ENCODE assay signal across 24 cellular contexts in genomic region chr3:4021162-4021561, GRCh38.
A peak's percentile ranks its signal among the peaks of the same experiment; 100 is the strongest.
DNase-seq lines count a peak whose midpoint lies in the region; ATAC-seq and TF ChIP-seq lines count a peak whose summit lies in the region.
"Had no signal": no experiment of that assay in that cellular context is flagged by ENCODE, and none has a peak within 500 bp of the region (broad histone marks: within the 10 kb centered on the region; RNA-seq: fewer than 3 reads in every experiment).

No MANE protein-coding gene starts in this region.

- ATAC-seq in HCT116 (no peak), GM18909 (IDR thresholded peaks at IDR 0.05; ENCODE audit: poor library complexity, unreplicated experiment) (no peak)
- ATAC-seq: activated T-cell treated with anti-CD3 and anti-CD28 coated beads, Interleukin-2, amount 50 U/mL, for 72 hours; stimulated activated naive B cell treated with anti-CD40 and anti-IgM and Interleukin-4, amounts not matched to agents 10 μg/mL and 1 μg/mL and 100 μg/mL, for 72 hours had no signal

- H3K4me3 ChIP-seq in HCT116 (replicated peaks in 1 of 2; ENCODE audit: low read depth in 1 of 2, low read length in 2 of 2) (no peak overlapping the region), hepatocyte (no peak overlapping the region)
- H3K4me3 ChIP-seq: MG63, vagina had no signal

- no peak for TF ChIP-seq RAD21 in HCT116 (IDR thresholded peaks at IDR 0.05; ENCODE audit: low read depth)

- in situ Hi-C loops in ACHN (cut with HindIII; ENCODE audit: low pct_ligation_motif_present, low pct_unique_long_range_greater_than_20kb, low sequenced_read_pairs), result no loop called here

- no peak overlapping the region for H3K9ac ChIP-seq in HCT116 (ENCODE audit: low read length)

- H3K9me2 ChIP-seq in HCT116 (ENCODE audit: insufficient read depth) (no peaks in the 10 kb centered on the region), hepatocyte (replicated peaks; ENCODE audit: insufficient read depth) (no peaks in the 10 kb centered on the region)

- BruUV-seq in HCT116 (replicated peaks; lab: Mats Ljungman, UMichigan), result no TSS peak

- H3K4me2 ChIP-seq in HCT116 (ENCODE audit: low read length), result no peak overlapping the region
- no peak overlapping the region for H3K4me2 ChIP-seq in hepatocyte

- H3K9me3 ChIP-seq in HCT116 (ENCODE audit: control insufficient read depth in 1 of 2, insufficient read depth in 1 of 2, low read depth in 1 of 2, low read length in 2 of 2), result no peaks in the 10 kb centered on the region
- no peaks in the 10 kb centered on the region for H3K9me3 ChIP-seq in hepatocyte (ENCODE audit: low read depth)
- H3K9me3 ChIP-seq: MG63, neutrophil, vagina had no signal

- POLR2A ChIA-PET in HCT116 (lab: Charles Lee), result no interaction called here

- RAD21 ChIA-PET in HCT116 (lab: Charles Lee; ENCODE audit: low non-redundant PET in 1 of 2, low total read pairs in 2 of 2, uncharacterized antibody in 2 of 2, unreplicated experiment in 2 of 2), result no interaction called here

- WGBS in hepatocyte (ENCODE audit: low lambda C conversion rate, missing lambda C conversion rate), result 14% methylated on average over 1 of the region's 1 CpG

- no peak overlapping the region for H3K27ac ChIP-seq in HCT116 (ENCODE audit: low read depth, low read length)
- H3K27ac ChIP-seq in hepatocyte, result no peak overlapping the region
- H3K27ac ChIP-seq in caudate nucleus (ENCODE audit: low read depth, low read length), result no peak overlapping the region
- H3K27ac ChIP-seq: C4-2B, neutrophil, vagina had no signal

- CTCF ChIA-PET in HCT116 (lab: Charles Lee), result no interaction called here

- no peaks in the 10 kb centered on the region for H3K36me3 ChIP-seq in HCT116 (ENCODE audit: control insufficient read depth in 1 of 2, insufficient read depth in 2 of 2, low read length in 2 of 2)
- H3K36me3 ChIP-seq in hepatocyte (replicated peaks; ENCODE audit: insufficient read depth, low read depth), result no peaks in the 10 kb centered on the region
- H3K36me3 ChIP-seq: MG63, neutrophil, vagina had no signal

- H4K20me1 ChIP-seq in HCT116 (ENCODE audit: insufficient read depth), result no peaks in the 10 kb centered on the region
- H4K20me1 ChIP-seq in hepatocyte (ENCODE audit: insufficient read depth, poor library complexity, severe bottlenecking), result no peaks in the 10 kb centered on the region

- DNase-seq in ACHN (peak; percentile 10), HCT116 (ENCODE audit: low read depth, low spot score) (no peak), RKO (ENCODE audit: low spot score) (peak; percentile 24), hepatocyte (ENCODE audit: low spot score) (peak; percentile 24), glomerular visceral epithelial cell (ENCODE audit: extremely low spot score) (no peak), amniotic stem cell (lab: John Stamatoyannopoulos, UW) (no peak), caudate nucleus (lab: John Stamatoyannopoulos, UW) (no peak)
- DNase-seq: activated CD4-positive, alpha-beta T cell treated with anti-CD3 and anti-CD28 coated beads for 48 hours; activated naive CD4-positive, alpha-beta T cell treated with anti-CD3 and anti-CD28 coated beads, Interleukin-2, amount 10 ng/mL, durations not matched to agents 7 days and 5 days; activated T-cell treated with anti-CD3 and anti-CD28 coated beads, Interleukin-2, amount 50 U/mL, for 72 hours; aorta; HFFc6; hippocampal formation; mammary epithelial cell; MG63; NCI-H1694; NCI-H2171 treated with DMSO at 0.1 percent for 48 hours; NCI-H526 treated with DMSO at 0.1 percent for 48 hours; stimulated activated CD4-positive, alpha-beta T cell treated with anti-CD3 and anti-CD28 coated beads, Interleukin-2, amount 100 ng/mL, for 48 hours; stimulated activated naive B cell treated with anti-CD40 and anti-IgM and Interleukin-4, amounts not matched to agents 10 μg/mL and 1 μg/mL and 100 μg/mL, for 72 hours had no signal

- H3K27me3 ChIP-seq in HCT116 (ENCODE audit: insufficient read depth, low read length) (no peaks in the 10 kb centered on the region), hepatocyte (no peaks in the 10 kb centered on the region)
- H3K27me3 ChIP-seq: MG63, neutrophil, vagina had no signal

- TF ChIP-seq POLR2A in HCT116 (IDR thresholded peaks at IDR 0.05; ENCODE audit: borderline replicate concordance, extremely low read depth, insufficient read depth, insufficient read length), result no peak

- H3K79me2 ChIP-seq in HCT116 (ENCODE audit: insufficient read depth, low read length), result no peaks in the 10 kb centered on the region
- H3K79me2 ChIP-seq in hepatocyte, result no peaks in the 10 kb centered on the region

- intact Hi-C loops in HCT116 (cut with micrococcal nuclease), result no loop called here

- TF ChIP-seq CTCF in HCT116 (IDR thresholded peaks at IDR 0.05 in 2 of 3, conservative IDR thresholded peaks at IDR 0.05 in 1 of 3; ENCODE audit: borderline replicate concordance in 1 of 3, insufficient read depth in 1 of 3, low read depth in 2 of 3, low read length in 2 of 3), result no peak
- no peak for TF ChIP-seq CTCF in hepatocyte (IDR thresholded peaks at IDR 0.05; ENCODE audit: poor library complexity)

- no peaks in the 10 kb centered on the region for H3K4me1 ChIP-seq in HCT116 (ENCODE audit: control insufficient read depth in 1 of 2, insufficient read depth in 2 of 2, low read length in 2 of 2)
- no peaks in the 10 kb centered on the region for H3K4me1 ChIP-seq in hepatocyte (ENCODE audit: insufficient read depth)
- H3K4me1 ChIP-seq: vagina had no signal

- no peak overlapping the region for H2AFZ ChIP-seq in HCT116 (ENCODE audit: low read depth, low read length, poor library complexity, severe bottlenecking)
- H2AFZ ChIP-seq in hepatocyte, result no peak overlapping the region

TF ChIP-seq in HCT116, 20 proteins besides CTCF, POLR2A, EP300 and RAD21:
- TF ChIP-seq ZFX (IDR thresholded peaks at IDR 0.05) (no peak), REST (IDR thresholded peaks at IDR 0.05; ENCODE audit: low read depth) (peak; percentile 16), YY1 (IDR thresholded peaks at IDR 0.05; ENCODE audit: extremely low read depth, insufficient replicate concordance, low read depth, low read length) (no peak)

Comparison
In these comparisons a context has a peak if more than half of its experiments do, and no peak if none do; other contexts are left out.
1. DNase-seq: peak in ACHN (single experiment), RKO (single experiment) and hepatocyte (single experiment); none in HCT116 (single experiment), glomerular visceral epithelial cell (single experiment), amniotic stem cell (single experiment) and caudate nucleus (0 of 61).